Comparison of ENCODE assay signal across 14 cellular contexts in genomic region chrX:47197526-47197925, GRCh38. TPM values are rescaled to one million over a fixed set of nuclear protein-coding genes. Genes with fewer than 3 reads are reported as not detected.
DNase-seq lines count a peak whose midpoint lies in the region; ATAC-seq and TF ChIP-seq lines count a peak whose summit lies in the region.
"Had no signal": no experiment of that assay in that cellular context is flagged by ENCODE, and none has a peak within 500 bp of the region (broad histone marks: within the 10 kb centered on the region; RNA-seq: fewer than 3 reads in every experiment).

No MANE protein-coding gene starts in this region.

- H3K9me3 Mint-ChIP-seq in chondrocyte (ENCODE audit: low read depth) (no peaks in the 10 kb centered on the region), Caco-2 (ENCODE audit: unreplicated experiment) (no peaks in the 10 kb centered on the region)
- H3K9me3 Mint-ChIP-seq in natural killer cell treated with Interleukin-12 subunit alpha and Interleukin-12 subunit beta and Interleukin-15 and Interleukin-18, amount 100 ng/mL, for 72 hours, result no peaks in the 10 kb centered on the region

- H4K20me1 ChIP-seq in BLaER1, result peaks cover 83% of the 10 kb centered on the region

- H3K4me3 ChIP-seq in BLaER1 (no peak overlapping the region), HUES48 (ENCODE audit: low read depth, low read length) (0 out of 2 replicates have a peak overlapping the region, but pooled peaks have one; percentile 22), Caco-2 (ENCODE audit: low read depth, low read length) (no peak overlapping the region)
- H3K4me3 ChIP-seq: upper lobe of right lung had no signal

- peak overlapping the region; percentile 94; the same call in 1 of the 2 replicates for H3K4me2 ChIP-seq in BLaER1

- H3K4me1 ChIP-seq in BLaER1 (peaks cover 41% of the 10 kb centered on the region), HUES48 (ENCODE audit: control insufficient read depth, insufficient read depth, low read length) (peaks cover 46% of the 10 kb centered on the region), Caco-2 (no peaks in the 10 kb centered on the region; the same call in 1 of the 2 replicates)
- H3K4me1 ChIP-seq: foreskin keratinocyte had no signal

- H3K27ac Mint-ChIP-seq in chondrocyte (ENCODE audit: unreplicated experiment) (peak overlapping the region; percentile 82), Caco-2 (ENCODE audit: unreplicated experiment) (no peak overlapping the region)
- H3K27ac Mint-ChIP-seq in natural killer cell treated with Interleukin-12 subunit alpha and Interleukin-12 subunit beta and Interleukin-15 and Interleukin-18, amount 100 ng/mL, for 72 hours, result peak overlapping the region; percentile 75 to 99

- H3K36me3 Mint-ChIP-seq in chondrocyte (ENCODE audit: low read depth), result peaks cover 44% of the 10 kb centered on the region
- H3K36me3 Mint-ChIP-seq in natural killer cell treated with Interleukin-12 subunit alpha and Interleukin-12 subunit beta and Interleukin-15 and Interleukin-18, amount 100 ng/mL, for 72 hours, result no peaks in the 10 kb centered on the region
- peaks cover 71% of the 10 kb centered on the region for H3K36me3 Mint-ChIP-seq in Caco-2 (ENCODE audit: insufficient read depth, unreplicated experiment)

- no peak overlapping the region; the same call in 1 of the 2 replicates for H3K9ac ChIP-seq in BLaER1
- no peak overlapping the region for H3K9ac ChIP-seq in HUES48 (ENCODE audit: low read depth, low read length)

- no TSS peak for BruUV-seq in Caco-2 (replicated peaks; lab: Mats Ljungman, UMichigan)

- peaks cover 68% of the 10 kb centered on the region for H3K4me1 Mint-ChIP-seq in chondrocyte (ENCODE audit: low read depth)
- H3K4me1 Mint-ChIP-seq in natural killer cell treated with Interleukin-12 subunit alpha and Interleukin-12 subunit beta and Interleukin-15 and Interleukin-18, amount 100 ng/mL, for 72 hours (ENCODE audit: low read depth in 2 of 2), result peaks cover 39 to 60% of the 10 kb centered on the region in 2 donors
- H3K4me1 Mint-ChIP-seq in Caco-2 (ENCODE audit: low read depth, unreplicated experiment), result peaks cover 9% of the 10 kb centered on the region

- POLR2A ChIA-PET in Caco-2 (lab: Charles Lee), result no interaction called here

- no peak for ATAC-seq in natural killer cell treated with Interleukin-12 subunit alpha and Interleukin-12 subunit beta and Interleukin-15 and Interleukin-18, amount 100 ng/mL, for 72 hours
- no peak for ATAC-seq in HG03565 (IDR thresholded peaks at IDR 0.05; ENCODE audit: unreplicated experiment)
- ATAC-seq in GM21515 (IDR thresholded peaks at IDR 0.05; ENCODE audit: unreplicated experiment), result no peak
- ATAC-seq: foreskin keratinocyte, left lobe of liver, upper lobe of right lung had no signal

- H3K9me3 ChIP-seq in BLaER1 (no peaks in the 10 kb centered on the region), HUES48 (ENCODE audit: control insufficient read depth, insufficient read depth, low read length) (no peaks in the 10 kb centered on the region), Caco-2 (no peaks in the 10 kb centered on the region)
- H3K9me3 ChIP-seq: upper lobe of right lung had no signal

- peak; percentile 20 for DNase-seq in chondrocyte (ENCODE audit: low spot score)
- no peak for DNase-seq in natural killer cell treated with Interleukin-12 subunit alpha and Interleukin-12 subunit beta and Interleukin-15 and Interleukin-18, amount 100 ng/mL, for 72 hours (ENCODE audit: low spot score)
- DNase-seq in Caco-2, result no peak
- DNase-seq in NCI-H2227 (lab: John Stamatoyannopoulos, UW; ENCODE audit: unreplicated experiment), result no peak
- DNase-seq: activated CD8-positive, alpha-beta memory T cell treated with anti-CD3 and anti-CD28 coated beads, Interleukin-2, amount 50 U/mL, for 4 hours; foreskin keratinocyte; OCI-M1; T1000; upper lobe of right lung had no signal

- CTCF ChIA-PET in Caco-2 (lab: Charles Lee), result no interaction called here

- peaks cover 69% of the 10 kb centered on the region for H3K36me3 ChIP-seq in BLaER1
- H3K36me3 ChIP-seq in HUES48 (ENCODE audit: control insufficient read depth, insufficient read depth, low read length), result peaks cover 72% of the 10 kb centered on the region
- peaks cover 3% of the 10 kb centered on the region; the same call in 1 of the 2 replicates for H3K36me3 ChIP-seq in Caco-2 (ENCODE audit: control insufficient read depth, insufficient read depth, low read length)

- H3K27ac ChIP-seq in BLaER1, result no peak overlapping the region
- H3K27ac ChIP-seq in HUES48 (ENCODE audit: low read depth, low read length), result peak overlapping the region; percentile 57
- H3K27ac ChIP-seq: foreskin keratinocyte, upper lobe of right lung had no signal

- H3K27me3 ChIP-seq in BLaER1 (no peaks in the 10 kb centered on the region), HUES48 (ENCODE audit: control insufficient read depth, insufficient read depth, low read length) (no peaks in the 10 kb centered on the region), Caco-2 (replicated peaks; ENCODE audit: control insufficient read depth, insufficient read depth, low read length) (no peaks in the 10 kb centered on the region)
- H3K27me3 ChIP-seq: foreskin keratinocyte, upper lobe of right lung had no signal

- intact Hi-C loops in Caco-2 (cut with micrococcal nuclease; ENCODE audit: unreplicated experiment), result loop anchor here (10.0 kb wide), 1 partner anchor 447 kb away; no protein-coding TSS in a partner anchor

- peak overlapping the region; percentile 98 for H3K4me3 Mint-ChIP-seq in chondrocyte (ENCODE audit: unreplicated experiment)
- H3K4me3 Mint-ChIP-seq in natural killer cell treated with Interleukin-12 subunit alpha and Interleukin-12 subunit beta and Interleukin-15 and Interleukin-18, amount 100 ng/mL, for 72 hours, result no peak overlapping the region
- H3K4me3 Mint-ChIP-seq in Caco-2 (ENCODE audit: unreplicated experiment), result no peak overlapping the region

- no peaks in the 10 kb centered on the region for H3K27me3 Mint-ChIP-seq in chondrocyte (ENCODE audit: low read depth)
- no peaks in the 10 kb centered on the region for H3K27me3 Mint-ChIP-seq in natural killer cell treated with Interleukin-12 subunit alpha and Interleukin-12 subunit beta and Interleukin-15 and Interleukin-18, amount 100 ng/mL, for 72 hours
- no peaks in the 10 kb centered on the region for H3K27me3 Mint-ChIP-seq in Caco-2 (ENCODE audit: insufficient read depth, unreplicated experiment)

- TF ChIP-seq CTCF in chondrocyte (IDR thresholded peaks at IDR 0.05) (no peak), Caco-2 (IDR thresholded peaks at IDR 0.05; ENCODE audit: insufficient read depth in 1 of 2, low read depth in 1 of 2, low read length in 1 of 2, severe bottlenecking in 1 of 2, unreplicated experiment in 1 of 2) (no peak)

RNA-seq across cellular contexts. Expression of gene UBA1, which starts 3.9 kb away (rescaled TPM):
- total RNA-seq in chondrocyte, result 299 to 312 TPM (median 311 TPM) in 3 replicates
- 100 to 1,000 TPM; 227 to 243 TPM for total RNA-seq in natural killer cell treated with Interleukin-12 subunit alpha and Interleukin-12 subunit beta and Interleukin-15 and Interleukin-18, amount 100 ng/mL, for 72 hours
- 156 and 157 TPM in 2 replicates for total RNA-seq in Caco-2 (2022)

RNA-seq across cellular contexts. Expression of gene CDK16, which starts 21.0 kb away (rescaled TPM):
- total RNA-seq in chondrocyte (172 to 183 TPM (median 179 TPM) in 3 replicates), Caco-2 (2022) (117 and 129 TPM in 2 replicates)
- total RNA-seq in natural killer cell treated with Interleukin-12 subunit alpha and Interleukin-12 subunit beta and Interleukin-15 and Interleukin-18, amount 100 ng/mL, for 72 hours, result 10 to 100 TPM; 62.2 to 63.7 TPM

RNA-seq across cellular contexts. Expression of gene USP11, which starts 35.3 kb away (rescaled TPM):
- total RNA-seq in chondrocyte (151 to 189 TPM (median 157 TPM) in 3 replicates), Caco-2 (2022) (57.5 and 61.2 TPM in 2 replicates)
- 10 to 100 TPM; 45.7 to 49.2 TPM for total RNA-seq in natural killer cell treated with Interleukin-12 subunit alpha and Interleukin-12 subunit beta and Interleukin-15 and Interleukin-18, amount 100 ng/mL, for 72 hours

RNA-seq across cellular contexts. Expression of gene RBM10, which starts 52.5 kb away (rescaled TPM):
- total RNA-seq in chondrocyte (29.0 to 36.3 TPM (median 29.6 TPM) in 3 replicates), Caco-2 (2022) (41.0 and 41.2 TPM in 2 replicates)
- 10 to 100 TPM; 59.6 to 62.2 TPM for total RNA-seq in natural killer cell treated with Interleukin-12 subunit alpha and Interleukin-12 subunit beta and Interleukin-15 and Interleukin-18, amount 100 ng/mL, for 72 hours

RNA-seq across cellular contexts. Expression of gene NDUFB11, which starts 53.0 kb away (rescaled TPM):
- 60.7 to 65.4 TPM (median 60.8 TPM) in 3 replicates for total RNA-seq in chondrocyte
- 10 to 100 TPM; 50.8 to 75.4 TPM for total RNA-seq in natural killer cell treated with Interleukin-12 subunit alpha and Interleukin-12 subunit beta and Interleukin-15 and Interleukin-18, amount 100 ng/mL, for 72 hours
- 120 and 129 TPM in 2 replicates for total RNA-seq in Caco-2 (2022)
